Comparison of ENCODE assay signal across 15 cellular contexts in genomic region chr3:71893120-71893519, GRCh38.
A peak's percentile ranks its signal among the peaks of the same experiment; 100 is the strongest.
DNase-seq lines count a peak whose midpoint lies in the region; ATAC-seq, FAIRE-seq and TF ChIP-seq lines count a peak whose summit lies in the region.
"Had no signal": no experiment of that assay in that cellular context is flagged by ENCODE, and none has a peak within 500 bp of the region (broad histone marks: within the 10 kb centered on the region; RNA-seq: fewer than 3 reads in every experiment).

No MANE protein-coding gene starts in this region.

- no peaks in the 10 kb centered on the region for H3K9me2 ChIP-seq in neural cell (ENCODE audit: insufficient read depth, low read length)

- POLR2A ChIA-PET in HEK293 (lab: Yijun Ruan, JAX) = no interaction called here

- no peaks in the 10 kb centered on the region for H3K27me3 ChIP-seq in BLaER1
- H3K27me3 ChIP-seq in dorsolateral prefrontal cortex = no peaks in the 10 kb centered on the region
- no peaks in the 10 kb centered on the region for H3K27me3 ChIP-seq in neural cell (ENCODE audit: insufficient read depth, low read depth, low read length)

- CTCF ChIA-PET in HEK293 (lab: Yijun Ruan, JAX) = interaction anchor here (1.0 kb wide), 2 partner anchors 16 to 18 kb away, joined by 3 to 4 read pairs; no protein-coding TSS in a partner anchor

- H3K27ac ChIP-seq in BLaER1 (no peak overlapping the region), HEK293 (ENCODE audit: extremely low read depth, low read depth, low read length) (no peak overlapping the region), dorsolateral prefrontal cortex (peak overlapping the region in 1 of 59 donors; percentile 14), neural cell (ENCODE audit: low read length) (no peak overlapping the region)

- H4K20me1 ChIP-seq in BLaER1 (no peaks in the 10 kb centered on the region), neural cell (ENCODE audit: insufficient read depth) (no peaks in the 10 kb centered on the region)

- H3K36me3 ChIP-seq in BLaER1 (no peaks in the 10 kb centered on the region), HEK293 (ENCODE audit: control insufficient read depth in 2 of 2, insufficient read depth in 1 of 2, low read length in 2 of 2) (no peaks in the 10 kb centered on the region), neural cell (ENCODE audit: insufficient read depth, low read length) (no peaks in the 10 kb centered on the region)

- H3K4me2 ChIP-seq in BLaER1 (peak overlapping the region; percentile 36; the same call in 1 of the 2 replicates), neural cell (ENCODE audit: low read length) (no peak overlapping the region)

- TF ChIP-seq RAD21 in neural cell (conservative IDR thresholded peaks at IDR 0.05) = peak; percentile 33

- H3K79me2 ChIP-seq in neural cell (replicated peaks; ENCODE audit: insufficient read depth, low read length) = no peaks in the 10 kb centered on the region

- no peaks in the 10 kb centered on the region for H3F3A ChIP-seq in neural cell (ENCODE audit: insufficient read depth, low read length, poor library complexity, severe bottlenecking)

- H3K9me3 ChIP-seq in BLaER1 (no peaks in the 10 kb centered on the region), HEK293 (ENCODE audit: control insufficient read depth, insufficient read depth, low read depth, low read length) (no peaks in the 10 kb centered on the region), neural cell (ENCODE audit: low read length) (no peaks in the 10 kb centered on the region)

- H2AFZ ChIP-seq in neural cell (ENCODE audit: low read depth, low read length) = no peak overlapping the region

- no peak overlapping the region for H3K4me3 ChIP-seq in BLaER1
- H3K4me3 ChIP-seq in HEK293 (ENCODE audit: low read depth, low read length) = no peak overlapping the region
- no peak overlapping the region for H3K4me3 ChIP-seq in dorsolateral prefrontal cortex
- no peak overlapping the region for H3K4me3 ChIP-seq in neural cell (ENCODE audit: low read length)

- intact Hi-C loops in dorsolateral prefrontal cortex (cut with DNase I) = no loop called here

- H3K9ac ChIP-seq in BLaER1 (no peak overlapping the region), neural cell (ENCODE audit: low read length) (no peak overlapping the region)

- no peak for FAIRE-seq in HTR-8/SVneo (lab: Jason Lieb, UNC)
- FAIRE-seq: RCC 7860 had no signal

- H3K4me1 ChIP-seq in BLaER1 (peaks cover 13% of the 10 kb centered on the region), HEK293 (ENCODE audit: control insufficient read depth, insufficient read depth, low read length) (no peaks in the 10 kb centered on the region)

- TF ChIP-seq CTCF in HEK293 (tag by site-specific recombination; IDR thresholded peaks at IDR 0.05) (no peak), dorsolateral prefrontal cortex (IDR thresholded peaks at IDR 0.05 in 54 of 56, conservative IDR thresholded peaks at IDR 0.05 in 2 of 56; ENCODE audit: low read depth in 1 of 56, partially characterized antibody in 56 of 56) (no peak), neural cell (IDR thresholded peaks at IDR 0.05; ENCODE audit: poor library complexity, severe bottlenecking) (no peak)

- peak; percentile 15 for TF ChIP-seq EP300 in neural cell (conservative IDR thresholded peaks at IDR 0.05; ENCODE audit: poor library complexity, severe bottlenecking)

- ATAC-seq in HG02759 (IDR thresholded peaks at IDR 0.05; ENCODE audit: unreplicated experiment) = no peak

- peak in 7 of 10 donors; percentile 23 to 76 (median 53) for DNase-seq in dorsolateral prefrontal cortex
- no peak for DNase-seq in cerebellar nuclear complex (lab: John Stamatoyannopoulos, UW)
- no peak for DNase-seq in HTR-8/SVneo (ENCODE audit: insufficient read length, low spot score)
- DNase-seq: DMS153, EL, IMR-90, NCI-H1436 treated with DMSO at 0.1 percent for 48 hours, NCI-H446, NCI-H748 treated with DMSO at 0.1 percent for 48 hours, SHP77 had no signal

TF ChIP-seq in HEK293, 187 proteins besides CTCF, POLR2A, EP300 and RAD21:
- TF ChIP-seq INSM2 (tag by site-specific recombination; IDR thresholded peaks at IDR 0.05) = no peak
- 0 out of 2 replicates have a peak, but pooled peaks have one; percentile 16 for TF ChIP-seq ZNF768 (tag by site-specific recombination; IDR thresholded peaks at IDR 0.05)
- TF ChIP-seq ZNF2 (tag by site-specific recombination; IDR thresholded peaks at IDR 0.05) = no peak
- TF ChIP-seq ZNF501 (tag by site-specific recombination; IDR thresholded peaks at IDR 0.05) = no peak
- no peak for TF ChIP-seq ZSCAN4 (tag by site-specific recombination; IDR thresholded peaks at IDR 0.05)
- no peak for TF ChIP-seq ZNF837 (tag by site-specific recombination; IDR thresholded peaks at IDR 0.05)

TF ChIP-seq in neural cell, 6 proteins besides CTCF, POLR2A, EP300 and RAD21:
- TF ChIP-seq SMC3 (conservative IDR thresholded peaks at IDR 0.05; ENCODE audit: poor library complexity) = no peak
- no peak for TF ChIP-seq TAF1 (IDR thresholded peaks at IDR 0.05; ENCODE audit: low read depth)
- no peak for TF ChIP-seq MXI1 (conservative IDR thresholded peaks at IDR 0.05; ENCODE audit: poor library complexity, severe bottlenecking)
- TF ChIP-seq REST (IDR thresholded peaks at IDR 0.05; ENCODE audit: borderline replicate concordance) = no peak
- TF ChIP-seq POLR2AphosphoS5 (IDR thresholded peaks at IDR 0.05) = no peak
- no peak for TF ChIP-seq EZH2 (IDR thresholded peaks at IDR 0.05; ENCODE audit: borderline replicate concordance, insufficient read depth, low read length, poor library complexity, severe bottlenecking)

Comparison
In these comparisons a context has a peak if more than half of its experiments do, and no peak if none do; other contexts are left out.
1. DNase-seq: peak in dorsolateral prefrontal cortex (7 of 10); none in cerebellar nuclear complex (0 of 2) and HTR-8/SVneo (single experiment).